ENCODE assay signal across 9 cellular contexts in the genomic region with DNA sequence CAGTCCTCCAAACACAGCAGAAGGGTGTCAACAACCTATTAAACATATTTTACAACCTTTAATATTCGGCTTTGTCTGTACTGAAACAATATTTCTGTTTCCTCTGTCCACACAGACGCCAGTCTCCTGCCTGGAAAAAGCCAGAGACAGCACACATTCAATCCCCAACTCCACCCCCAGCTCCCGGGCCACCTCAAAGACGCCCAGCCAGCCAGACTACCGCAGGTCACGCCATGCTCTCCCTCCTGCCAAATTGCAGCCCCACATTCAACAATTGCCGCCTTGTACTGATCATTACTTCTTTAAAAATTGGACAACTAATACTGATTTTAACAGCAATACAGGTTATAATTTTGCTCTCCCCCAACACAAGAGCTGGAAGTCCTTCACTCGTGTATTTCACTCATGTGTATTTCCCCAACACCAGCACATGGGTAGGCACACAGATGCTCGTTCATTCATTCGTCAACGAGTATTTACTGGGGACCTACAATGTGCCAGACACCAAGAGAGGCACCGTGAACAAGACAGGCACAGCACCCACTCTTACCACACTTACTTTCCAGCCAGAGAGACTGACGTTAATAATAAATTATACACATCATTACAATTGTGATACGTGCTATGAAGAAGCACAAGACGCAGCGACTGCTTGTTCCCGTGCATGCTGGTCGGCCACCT. TPM values are rescaled to one million over a fixed set of nuclear protein-coding genes. Genes with fewer than 3 reads are reported as not detected.
A peak's percentile ranks its signal among the peaks of the same experiment; 100 is the strongest.
DNase-seq lines count a peak whose midpoint lies in the region; ATAC-seq and TF ChIP-seq lines count a peak whose summit lies in the region.
"Had no signal": no experiment of that assay in that cellular context is flagged by ENCODE, and none has a peak within 500 bp of the region (broad histone marks: within the 10 kb centered on the region; RNA-seq: fewer than 3 reads in every experiment).

No MANE protein-coding gene starts in this region.

- peaks cover 17% of the 10 kb centered on the region for H3K4me1 Mint-ChIP-seq in endothelial cell (ENCODE audit: unreplicated experiment)

- no peak overlapping the region for H3K14ac ChIP-seq in trophoblast cell (ENCODE audit: low read length)

- H3K9me3 Mint-ChIP-seq in endothelial cell (ENCODE audit: unreplicated experiment) = no peaks in the 10 kb centered on the region

- H3K27me3 ChIP-seq in Peyer's patch (no peaks in the 10 kb centered on the region), trophoblast cell (ENCODE audit: insufficient read depth, low read length) (peaks cover 2% of the 10 kb centered on the region)

- H3K36me3 Mint-ChIP-seq in endothelial cell (ENCODE audit: low read depth, unreplicated experiment) = peaks cover 8% of the 10 kb centered on the region

- H3K4me3 Mint-ChIP-seq in endothelial cell (ENCODE audit: unreplicated experiment) = peak overlapping the region; percentile 96

- H3K4me2 ChIP-seq in trophoblast cell (ENCODE audit: low read length) = peak overlapping the region; percentile 98

- no peak overlapping the region for H2BK5ac ChIP-seq in trophoblast cell (ENCODE audit: low read depth, low read length, poor library complexity)

- H3K9me3 ChIP-seq in Peyer's patch (no peaks in the 10 kb centered on the region), trophoblast cell (ENCODE audit: insufficient read depth, low read depth, low read length) (no peaks in the 10 kb centered on the region)

- H3K4me1 ChIP-seq in Peyer's patch (peaks cover 0 to 9% (median 0%) of the 10 kb centered on the region in 4 donors), trophoblast cell (ENCODE audit: control insufficient read depth in 1 of 2, insufficient read depth in 2 of 2, low read length in 2 of 2) (peaks cover 0 to 9% of the 10 kb centered on the region in 2 experiments)

- no peak overlapping the region for H3K4ac ChIP-seq in trophoblast cell (ENCODE audit: low read depth, low read length)

- peaks cover 0 to 4% (median 0%) of the 10 kb centered on the region in 3 donors for H3K36me3 ChIP-seq in Peyer's patch
- H3K36me3 ChIP-seq in trophoblast cell (ENCODE audit: control insufficient read depth in 1 of 2, insufficient read depth in 2 of 2, low read length in 2 of 2) = no peaks in the 10 kb centered on the region

- H4K91ac ChIP-seq in trophoblast cell (ENCODE audit: low read depth, low read length) = no peak overlapping the region

- H3K27me3 Mint-ChIP-seq in endothelial cell (ENCODE audit: unreplicated experiment) = peaks cover 6% of the 10 kb centered on the region

- TF ChIP-seq CTCF in Peyer's patch (IDR thresholded peaks at IDR 0.05) (no peak), endothelial cell (IDR thresholded peaks at IDR 0.05; ENCODE audit: unreplicated experiment) (no peak)

- H3K27ac Mint-ChIP-seq in endothelial cell (ENCODE audit: unreplicated experiment) = peak overlapping the region; percentile 62

- H3K18ac ChIP-seq in trophoblast cell (ENCODE audit: low read length) = no peak overlapping the region

- ATAC-seq in GM21529 (IDR thresholded peaks at IDR 0.05; ENCODE audit: unreplicated experiment) = no peak

- no peak overlapping the region for H4K8ac ChIP-seq in trophoblast cell (ENCODE audit: low read depth, low read length)

- H2AK5ac ChIP-seq in trophoblast cell (ENCODE audit: low read length) = no peak overlapping the region

- H3K79me1 ChIP-seq in trophoblast cell (ENCODE audit: low read length) = peaks cover 5% of the 10 kb centered on the region

- H2BK12ac ChIP-seq in trophoblast cell (ENCODE audit: low read length) = no peak overlapping the region

- H2BK120ac ChIP-seq in trophoblast cell (ENCODE audit: insufficient read depth, low read length, poor library complexity) = no peak overlapping the region

- no peaks in the 10 kb centered on the region for H3K79me2 ChIP-seq in trophoblast cell (ENCODE audit: control insufficient read depth, insufficient read depth, low read length, poor library complexity)

- peak overlapping the region; percentile 76 to 91 (median 84) for H3K27ac ChIP-seq in Peyer's patch
- no peak overlapping the region for H3K27ac ChIP-seq in trophoblast cell (ENCODE audit: low read depth, low read length)

- no CpG with 5 or more reads among the region's 18 CpGs for WGBS in trophoblast cell (ENCODE audit: extremely low coverage, insufficient coverage, insufficient read length)

- DNase-seq in Peyer's patch = no peak
- DNase-seq in endothelial cell (ENCODE audit: low spot score) = no peak
- no peak for DNase-seq in trophoblast cell
- no peak for DNase-seq in NCI-H2029 treated with DMSO at 0.1 percent for 48 hours (lab: John Stamatoyannopoulos, UW)
- DNase-seq in DMS 273 treated with DMSO at 0.1 percent for 48 hours (lab: John Stamatoyannopoulos, UW) = no peak
- DNase-seq in activated CD4-positive, CD25-positive, alpha-beta regulatory T cell (lab: John Stamatoyannopoulos, UW) = no peak

- H3K4me3 ChIP-seq in GM08714 (ENCODE audit: low read length) = peak overlapping the region; percentile 87
- peak overlapping the region; percentile 63 to 97 (median 74) for H3K4me3 ChIP-seq in Peyer's patch
- H3K4me3 ChIP-seq in trophoblast cell (ENCODE audit: low read depth, low read length) = peak overlapping the region; percentile 78

- no peak overlapping the region for H2AFZ ChIP-seq in trophoblast cell (ENCODE audit: insufficient read depth, low read length, poor library complexity)

- TF ChIP-seq POLR2A in Peyer's patch (IDR thresholded peaks at IDR 0.05) = no peak

- no peak overlapping the region for H3K23ac ChIP-seq in trophoblast cell (ENCODE audit: low read length)

- H4K12ac ChIP-seq in trophoblast cell (ENCODE audit: low read depth, low read length) = no peak overlapping the region

- no peak overlapping the region for H3K9ac ChIP-seq in trophoblast cell (ENCODE audit: low read length)

RNA-seq across cellular contexts. Expression of gene SERGEF, which starts 1.1 kb away (rescaled TPM):
- 10 to 100 TPM; 19.4 to 40.4 (median 27.7) TPM for total RNA-seq in Peyer's patch
- total RNA-seq in endothelial cell (ENCODE audit: unreplicated experiment) = 19.1 TPM
- polyA plus RNA-seq in trophoblast cell (2013) = 18.7 and 18.8 TPM in 2 replicates

RNA-seq across cellular contexts. Expression of gene TPH1, which starts 34.3 kb away (rescaled TPM):
- 10 to 100 TPM in 3 of 4 donors, 1 to 10 TPM in 1; 9.1 to 18.6 (median 12.6) TPM for total RNA-seq in Peyer's patch
- 0.38 TPM for total RNA-seq in endothelial cell (ENCODE audit: unreplicated experiment)
- 0.06 and 0.07 TPM in 2 replicates for polyA plus RNA-seq in trophoblast cell (2013)
- total RNA-seq: SK-MEL-5 had no signal
